29 cellular contexts compared by ENCODE assay signal in the genomic region with DNA sequence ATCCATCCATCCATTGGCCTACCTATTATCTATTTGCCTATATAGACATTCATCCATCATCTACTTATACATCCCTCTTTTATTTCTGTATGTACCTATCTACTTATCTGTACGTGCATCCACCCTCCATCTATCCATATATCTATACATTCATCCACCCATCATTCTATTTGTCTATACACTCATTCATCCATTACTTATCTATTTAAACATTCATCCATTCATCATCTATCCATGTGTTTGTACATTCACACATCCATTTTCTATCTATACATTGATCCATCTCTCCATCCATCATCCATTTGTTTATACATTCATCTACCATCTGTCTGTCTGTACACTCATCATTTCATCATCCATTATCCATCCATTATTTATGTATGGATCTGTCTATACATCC.
"Had no signal": no experiment of that assay in that cellular context is flagged by ENCODE, and none has a peak within 500 bp of the region (broad histone marks: within the 10 kb centered on the region; RNA-seq: fewer than 3 reads in every experiment).

No MANE protein-coding gene starts in this region.

- H3K27ac ChIP-seq: stomach, suprapubic skin, testis, thoracic aorta, thyroid gland, tibial artery, tibial nerve, transverse colon, upper lobe of left lung, upper lobe of right lung, uterus, vagina had no signal

- H3K4me3 ChIP-seq: stomach, suprapubic skin, testis, thoracic aorta, thyroid gland, tibial artery, tibial nerve, transverse colon, upper lobe of left lung, upper lobe of right lung, uterus, vagina had no signal

- H3K9me3 ChIP-seq: suprapubic skin, testis, thoracic aorta, thyroid gland, tibial artery, tibial nerve, transverse colon, upper lobe of left lung, upper lobe of right lung, uterus, vagina had no signal

- H3K27me3 Mint-ChIP-seq: stimulated activated memory B cell treated with anti-CD40 and anti-IgM and Interleukin-4, amounts not matched to agents 10 μg/mL and 1 μg/mL and 100 μg/mL, for 72 hours; stimulated activated naive B cell treated with anti-CD40 and anti-IgM and Interleukin-4, amounts not matched to agents 10 μg/mL and 1 μg/mL and 100 μg/mL, for 72 hours; stimulated activated naive CD8-positive, alpha-beta T cell treated with anti-CD3 and anti-CD28 coated beads, Interleukin-15, amount 100 ng/mL, for 72 hours; stimulated activated naive CD8-positive, alpha-beta T cell treated with anti-CD3 and anti-CD28 coated beads, Interleukin-15, Interleukin-2, amounts not matched to agents 100 ng/mL and 50 ng/mL, for 24 hours had no signal

- H3K4me1 Mint-ChIP-seq: stimulated activated effector memory CD8-positive, alpha-beta T cell treated with anti-CD3 and anti-CD28 coated beads, Interleukin-12 subunit alpha, Interleukin-12 subunit beta, amount 100 ng/mL, for 72 hours; stimulated activated memory B cell treated with anti-CD40 and anti-IgM and Interleukin-4, amounts not matched to agents 10 μg/mL and 1 μg/mL and 100 μg/mL, for 72 hours; stimulated activated naive B cell treated with anti-CD40 and anti-IgM and Interleukin-4, amounts not matched to agents 10 μg/mL and 1 μg/mL and 100 μg/mL, for 72 hours; stimulated activated naive CD8-positive, alpha-beta T cell treated with anti-CD3 and anti-CD28 coated beads, Interleukin-15, amount 100 ng/mL, for 72 hours had no signal

- H3K9me3 Mint-ChIP-seq: type B pancreatic cell had no signal

- H3K4me3 Mint-ChIP-seq: stimulated activated effector memory CD8-positive, alpha-beta T cell treated with anti-CD3 and anti-CD28 coated beads, Interleukin-12 subunit alpha, Interleukin-12 subunit beta, amount 100 ng/mL, for 72 hours; stimulated activated memory B cell treated with anti-CD40 and anti-IgM and Interleukin-4, amounts not matched to agents 10 μg/mL and 1 μg/mL and 100 μg/mL, for 72 hours; stimulated activated naive B cell treated with anti-CD40 and anti-IgM and Interleukin-4, amounts not matched to agents 10 μg/mL and 1 μg/mL and 100 μg/mL, for 72 hours; stimulated activated naive CD8-positive, alpha-beta T cell treated with anti-CD3 and anti-CD28 coated beads, Interleukin-15, amount 100 ng/mL, for 72 hours; stimulated activated naive CD8-positive, alpha-beta T cell treated with anti-CD3 and anti-CD28 coated beads, Interleukin-15, Interleukin-2, amounts not matched to agents 100 ng/mL and 50 ng/mL, for 24 hours; type B pancreatic cell had no signal

- FAIRE-seq: urothelium cell line had no signal

- H3K4me1 ChIP-seq: stomach, suprapubic skin, testis, tibial artery, tibial nerve, transverse colon, upper lobe of left lung, upper lobe of right lung, uterus, vagina had no signal

- DNase-seq: stimulated activated CD4-positive, alpha-beta T cell treated with anti-CD3 and anti-CD28 coated beads, Interleukin-2, amount 100 ng/mL, for 48 hours; stimulated activated CD4-positive, alpha-beta T cell treated with anti-CD3 and anti-CD28 coated beads, Interleukin-4, amount 100 ng/mL, for 1 hour; stimulated activated CD4-positive, alpha-beta T cell treated with anti-CD3 and anti-CD28 coated beads, Interleukin-4, amount 100 ng/mL, for 24 hours; stimulated activated CD4-positive, alpha-beta T cell treated with anti-CD3 and anti-CD28 coated beads, Interleukin-4, amount 100 ng/mL, for 4 hours; stimulated activated CD8-positive, alpha-beta memory T cell treated with anti-CD3 and anti-CD28 coated beads, Interleukin-4, amount 100 ng/mL, for 48 hours; stimulated activated naive B cell treated with anti-CD40 and anti-IgM and Interleukin-4, amounts not matched to agents 10 μg/mL and 1 μg/mL and 100 μg/mL, for 72 hours; stimulated activated naive CD4-positive, alpha-beta T cell; stimulated activated naive CD4-positive, alpha-beta T cell treated with Interleukin-2 at 50 U/mL for 16 hours; stimulated activated naive CD8-positive, alpha-beta T cell treated with anti-CD3 and anti-CD28 coated beads, Interleukin-15, amount 100 ng/mL, for 72 hours; stimulated activated naive CD8-positive, alpha-beta T cell treated with anti-CD3 and anti-CD28 coated beads, Interleukin-15, Interleukin-2, amounts not matched to agents 100 U/mL and 50 U/mL, for 24 hours; stomach; substantia nigra; testis; thyroid gland; tibial artery; transverse colon; trophoblast cell; upper lobe of left lung; upper lobe of right lung; uterus had no signal

- H3K36me3 ChIP-seq: stomach, suprapubic skin, thoracic aorta, thyroid gland, tibial artery, tibial nerve, transverse colon, upper lobe of left lung, upper lobe of right lung, uterus, vagina had no signal

- H3K36me3 Mint-ChIP-seq: stimulated activated effector memory CD8-positive, alpha-beta T cell treated with anti-CD3 and anti-CD28 coated beads, Interleukin-12 subunit alpha, Interleukin-12 subunit beta, amount 100 ng/mL, for 72 hours; stimulated activated memory B cell treated with anti-CD40 and anti-IgM and Interleukin-4, amounts not matched to agents 10 μg/mL and 1 μg/mL and 100 μg/mL, for 72 hours; stimulated activated naive B cell treated with anti-CD40 and anti-IgM and Interleukin-4, amounts not matched to agents 10 μg/mL and 1 μg/mL and 100 μg/mL, for 72 hours; type B pancreatic cell had no signal

- H3K27ac Mint-ChIP-seq: stimulated activated effector memory CD8-positive, alpha-beta T cell treated with anti-CD3 and anti-CD28 coated beads, Interleukin-12 subunit alpha, Interleukin-12 subunit beta, amount 100 ng/mL, for 72 hours; stimulated activated memory B cell treated with anti-CD40 and anti-IgM and Interleukin-4, amounts not matched to agents 10 μg/mL and 1 μg/mL and 100 μg/mL, for 72 hours; stimulated activated naive B cell treated with anti-CD40 and anti-IgM and Interleukin-4, amounts not matched to agents 10 μg/mL and 1 μg/mL and 100 μg/mL, for 72 hours; stimulated activated naive CD8-positive, alpha-beta T cell treated with anti-CD3 and anti-CD28 coated beads, Interleukin-15, amount 100 ng/mL, for 72 hours; stimulated activated naive CD8-positive, alpha-beta T cell treated with anti-CD3 and anti-CD28 coated beads, Interleukin-15, Interleukin-2, amounts not matched to agents 100 ng/mL and 50 ng/mL, for 24 hours; type B pancreatic cell had no signal

- ATAC-seq: stimulated activated effector memory CD8-positive, alpha-beta T cell treated with anti-CD3 and anti-CD28 coated beads, Interleukin-12 subunit alpha, Interleukin-12 subunit beta, amount 100 ng/mL, for 72 hours; stimulated activated memory B cell treated with anti-CD40 and anti-IgM and Interleukin-4, amounts not matched to agents 10 μg/mL and 1 μg/mL and 100 μg/mL, for 72 hours; stimulated activated naive B cell treated with anti-CD40 and anti-IgM and Interleukin-4, amounts not matched to agents 10 μg/mL and 1 μg/mL and 100 μg/mL, for 72 hours; stimulated activated naive CD8-positive, alpha-beta T cell treated with anti-CD3 and anti-CD28 coated beads, Interleukin-15, amount 100 ng/mL, for 72 hours; stimulated activated naive CD8-positive, alpha-beta T cell treated with anti-CD3 and anti-CD28 coated beads, Interleukin-15, Interleukin-2, amounts not matched to agents 100 U/mL and 50 U/mL, for 24 hours; upper lobe of right lung had no signal

- H3K27me3 ChIP-seq: stomach, suprapubic skin, testis, thyroid gland, tibial artery, tibial nerve, transverse colon, upper lobe of left lung, upper lobe of right lung, uterus, vagina had no signal
